7 cellular contexts compared by ENCODE assay signal in genomic region chr11:111870887-111871692, GRCh38. TPM values are rescaled to one million over a fixed set of nuclear protein-coding genes. Genes with fewer than 3 reads are reported as not detected.
A peak's percentile ranks its signal among the peaks of the same experiment; 100 is the strongest.
DNase-seq lines count a peak whose midpoint lies in the region; ATAC-seq and TF ChIP-seq lines count a peak whose summit lies in the region.

ALG9 (minus strand) TSS chr11:111871581; CDS start chr11:111871482, 99 bp downstream.

- H3K4me3 ChIP-seq in astrocyte of the spinal cord (ENCODE audit: low read depth, low read length) (peak within 1 kb of the TSS; percentile 58), gastrocnemius medialis (peak within 1 kb of the TSS; percentile 78 to 96 (median 86))

- in situ Hi-C loops in astrocyte of the spinal cord (cut with HindIII; ENCODE audit: low sequenced_read_pairs) (no loop called here), gastrocnemius medialis (cut with MboI; ENCODE audit: low sequenced_read_pairs in 4 of 4) (loop anchor here (10.0 kb wide), 5 partner anchors 64 to 214 kb away; partner anchors contain the start of genes DIXDC1 (in 1 of the 4), NKAPD1 (in 1 of the 4), PIH1D2 (in 1 of the 4) and SDHD (in 1 of the 4))

- H3K27me3 ChIP-seq in gastrocnemius medialis, result no peaks in the 10 kb centered on the region

- TF ChIP-seq CTCF in astrocyte of the spinal cord (IDR thresholded peaks at IDR 0.05; ENCODE audit: low read depth, low read length) (peak; percentile 52), gastrocnemius medialis (IDR thresholded peaks at IDR 0.05 in 4 of 5, conservative IDR thresholded peaks at IDR 0.05 in 1 of 5) (peak in 3 of 5 experiments; percentile 36 to 44 (median 36))

- DNase-seq in NCI-H1694 treated with DMSO at 0.1 percent for 48 hours (lab: John Stamatoyannopoulos, UW) (peak; percentile 15), T1000 (lab: John Stamatoyannopoulos, UW) (peak; percentile 67), astrocyte of the spinal cord (ENCODE audit: low read depth, low spot score) (peak; percentile 85), iPS DF 19.7 (ENCODE audit: low read depth, low spot score) (peak; percentile 57), gastrocnemius medialis (peak; percentile 66 to 83)

- intact Hi-C loops in gastrocnemius medialis (cut with DNase I; ENCODE audit: low total_unique reads), result loop anchor here (10.0 kb wide), 1 partner anchor 1444 kb away; the partner anchor contains the start of gene TTC12

- H3K4me1 ChIP-seq in gastrocnemius medialis, result peaks cover 17 to 18% of the 10 kb centered on the region in 2 donors

- H3K36me3 ChIP-seq in gastrocnemius medialis, result peaks cover 0 to 35% of the 10 kb centered on the region in 2 donors

- peak; percentile 96 for ATAC-seq in GM18498 (IDR thresholded peaks at IDR 0.05; ENCODE audit: unreplicated experiment)
- peak; percentile 86 for ATAC-seq in HG02870 (IDR thresholded peaks at IDR 0.05; ENCODE audit: unreplicated experiment)
- peak; percentile 78 to 88 for ATAC-seq in gastrocnemius medialis

- no peaks in the 10 kb centered on the region for H3K9me3 ChIP-seq in gastrocnemius medialis

- H3K27ac ChIP-seq in gastrocnemius medialis, result peak within 1 kb of the TSS; percentile 90 to 95 (median 93)

- TF ChIP-seq POLR2A in gastrocnemius medialis (IDR thresholded peaks at IDR 0.05), result peak; percentile 38 to 47

RNA-seq across cellular contexts. Expression of gene ALG9, which starts in this region (rescaled TPM):
- total RNA-seq in gastrocnemius medialis, result 10 to 100 TPM; 10.3 to 22.5 (median 14.9) TPM

Comparison
In these comparisons a context has a peak if more than half of its experiments do, and no peak if none do; other contexts are left out.
1. Peak in every context shown above with its lines: DNase-seq, ATAC-seq, H3K4me3 ChIP-seq and H3K27ac ChIP-seq.
2. DNase-seq: peak in every context shown above with its lines; median percentile 85 in astrocyte of the spinal cord; 74 in gastrocnemius medialis; 67 in T1000; 57 in iPS DF 19.7; 15 in NCI-H1694 treated with DMSO at 0.1 percent for 48 hours.